ENCODE assay signal across 8 cellular contexts in the genomic region with DNA sequence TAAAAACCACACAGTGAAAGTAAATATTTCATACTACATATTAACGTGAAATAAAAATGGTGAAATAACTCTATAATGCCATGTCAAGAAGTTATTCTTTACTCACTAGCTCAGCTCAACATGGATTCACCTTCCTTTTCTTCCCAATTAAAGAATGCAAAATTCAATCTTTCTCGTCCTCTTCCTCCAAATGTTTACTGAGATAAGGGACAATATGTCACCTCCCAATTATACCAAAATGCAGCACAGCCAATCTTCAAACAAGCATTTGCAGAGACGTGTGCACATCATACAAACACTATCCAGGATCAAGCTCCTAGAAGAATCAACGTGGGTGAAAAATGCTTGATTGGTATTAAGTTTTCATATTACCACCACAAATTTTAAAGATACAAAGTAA. TPM values are rescaled to one million over a fixed set of nuclear protein-coding genes. Genes with fewer than 3 reads are reported as not detected.
DNase-seq lines count a peak whose midpoint lies in the region; ATAC-seq, FAIRE-seq and TF ChIP-seq lines count a peak whose summit lies in the region.

No MANE protein-coding gene starts in this region.

- peaks cover 11 to 86% (median 80%) of the 10 kb centered on the region in 5 donors for H3K4me1 ChIP-seq in subcutaneous abdominal adipose tissue (ENCODE audit: control insufficient read depth in 5 of 5, insufficient read depth in 5 of 5, low read length in 5 of 5)

- no peak for DNase-seq in activated CD8-positive, alpha-beta memory T cell treated with anti-CD3 and anti-CD28 coated beads, Interleukin-2, amount 10 ng/mL, durations not matched to agents 7 days and 5 days
- no peak for DNase-seq in activated CD8-positive, alpha-beta memory T cell treated with anti-CD3 and anti-CD28 coated beads, Interleukin-2, amount 50 U/mL, for 4 hours
- DNase-seq in T-cell (no peak), erythroblast (lab: John Stamatoyannopoulos, UW) (peak; percentile 29 to 48), COLO668 (lab: John Stamatoyannopoulos, UW; ENCODE audit: unreplicated experiment) (no peak), GM12891 (ENCODE audit: insufficient read length, low spot score) (no peak)
- DNase-seq in stimulated activated CD8-positive, alpha-beta memory T cell treated with anti-CD3 and anti-CD28 coated beads, Interleukin-4, amount 100 ng/mL, for 48 hours = no peak

- H3K27ac ChIP-seq in subcutaneous abdominal adipose tissue (ENCODE audit: low read depth, low read length) = peak overlapping the region; percentile 93

- peaks cover 73% of the 10 kb centered on the region for H3K4me1 Mint-ChIP-seq in activated CD8-positive, alpha-beta memory T cell treated with anti-CD3 and anti-CD28 coated beads, Interleukin-2, amount 10 ng/mL, durations not matched to agents 7 days and 5 days
- peaks cover 92 to 96% (median 93%) of the 10 kb centered on the region in 3 donors for H3K4me1 Mint-ChIP-seq in T-cell

- no peaks in the 10 kb centered on the region for H3K9me3 ChIP-seq in subcutaneous abdominal adipose tissue (ENCODE audit: control insufficient read depth in 5 of 5, low read length in 5 of 5)

- no peaks in the 10 kb centered on the region for H3K9me3 Mint-ChIP-seq in activated CD8-positive, alpha-beta memory T cell treated with anti-CD3 and anti-CD28 coated beads, Interleukin-2, amount 10 ng/mL, durations not matched to agents 7 days and 5 days (ENCODE audit: low read depth)
- no peaks in the 10 kb centered on the region for H3K9me3 Mint-ChIP-seq in T-cell

- no peaks in the 10 kb centered on the region for H3K27me3 ChIP-seq in subcutaneous abdominal adipose tissue (ENCODE audit: control insufficient read depth in 5 of 5, insufficient read depth in 4 of 5, low read length in 5 of 5)

- TF ChIP-seq POLR2A in erythroblast (IDR thresholded peaks at IDR 0.05; ENCODE audit: low read length) = peak; percentile 26
- TF ChIP-seq POLR2A in GM12891 (IDR thresholded peaks at IDR 0.05; ENCODE audit: low read depth, low read length) = no peak

- H3K27me3 Mint-ChIP-seq in activated CD8-positive, alpha-beta memory T cell treated with anti-CD3 and anti-CD28 coated beads, Interleukin-2, amount 10 ng/mL, durations not matched to agents 7 days and 5 days = no peaks in the 10 kb centered on the region
- no peaks in the 10 kb centered on the region for H3K27me3 Mint-ChIP-seq in T-cell

- H3K36me3 ChIP-seq in subcutaneous abdominal adipose tissue (ENCODE audit: control insufficient read depth in 5 of 5, insufficient read depth in 5 of 5, low read length in 5 of 5) = no peaks in the 10 kb centered on the region

- CTCF ChIA-PET in activated CD8-positive, alpha-beta memory T cell treated with anti-CD3 and anti-CD28 coated beads, Interleukin-2, amount 10 ng/mL, durations not matched to agents 7 days and 5 days (lab: Charles Lee) = interaction anchor here (0.7 to 2.6 kb wide), 10 partner anchors 9 to 179 kb away, joined by 3 to 12 read pairs (median 3); a partner anchor contains a TSS
- CTCF ChIA-PET in T-cell (lab: Charles Lee) = interaction anchor here (0.5 to 0.6 kb wide), 2 partner anchors 45 to 169 kb away, joined by 3 read pairs; no protein-coding TSS in a partner anchor

- peak overlapping the region in 4 of 5 donors; percentile 5 to 72 (median 49) for H3K9ac ChIP-seq in subcutaneous abdominal adipose tissue (ENCODE audit: low read length in 5 of 5)

- no peak for ATAC-seq in activated CD8-positive, alpha-beta memory T cell treated with anti-CD3 and anti-CD28 coated beads, Interleukin-2, amount 10 ng/mL, durations not matched to agents 7 days and 5 days
- no peak for ATAC-seq in T-cell (replicated peaks in 1 of 4)

- peak overlapping the region; percentile 99 for H3K4me3 Mint-ChIP-seq in activated CD8-positive, alpha-beta memory T cell treated with anti-CD3 and anti-CD28 coated beads, Interleukin-2, amount 10 ng/mL, durations not matched to agents 7 days and 5 days
- peak overlapping the region; percentile 67 to 90 (median 89) for H3K4me3 Mint-ChIP-seq in T-cell

- POLR2A ChIA-PET in T-cell (lab: Charles Lee) = no interaction called here

- FAIRE-seq in GM12891 (lab: Jason Lieb, UNC) = no peak

- H3K36me3 Mint-ChIP-seq in activated CD8-positive, alpha-beta memory T cell treated with anti-CD3 and anti-CD28 coated beads, Interleukin-2, amount 10 ng/mL, durations not matched to agents 7 days and 5 days = peaks cover 60% of the 10 kb centered on the region
- H3K36me3 Mint-ChIP-seq in T-cell = peaks cover 3% of the 10 kb centered on the region

- peak overlapping the region; percentile 98 for H3K27ac Mint-ChIP-seq in activated CD8-positive, alpha-beta memory T cell treated with anti-CD3 and anti-CD28 coated beads, Interleukin-2, amount 10 ng/mL, durations not matched to agents 7 days and 5 days
- peak overlapping the region; percentile 85 to 89 for H3K27ac Mint-ChIP-seq in T-cell

- peak overlapping the region in 2 of 5 donors; percentile 18 to 44 for H3K4me3 ChIP-seq in subcutaneous abdominal adipose tissue (ENCODE audit: low read depth in 1 of 5, low read length in 5 of 5)

TF ChIP-seq in GM12891, 5 proteins besides CTCF, POLR2A, EP300 and RAD21:
- no peak for TF ChIP-seq POLR2AphosphoS5 (IDR thresholded peaks at IDR 0.05; ENCODE audit: low read depth, low read length)
- TF ChIP-seq PAX5 (IDR thresholded peaks at IDR 0.05; ENCODE audit: insufficient read depth, low read length, severe bottlenecking) = no peak
- no peak for TF ChIP-seq SPI1 (IDR thresholded peaks at IDR 0.05; ENCODE audit: low read depth, low read length)
- no peak for TF ChIP-seq TAF1 (IDR thresholded peaks at IDR 0.05; ENCODE audit: low read depth, low read length)
- TF ChIP-seq POU2F2 (IDR thresholded peaks at IDR 0.05; ENCODE audit: low read depth, low read length) = no peak

RNA-seq across cellular contexts. Expression of a gene that starts 7.3 kb away (rescaled TPM):
- total RNA-seq in activated CD8-positive, alpha-beta memory T cell treated with anti-CD3 and anti-CD28 coated beads, Interleukin-2, amount 10 ng/mL, durations not matched to agents 7 days and 5 days = 100 to 1,000 TPM; 401 to 507 TPM
- 100 to 1,000 TPM; 187 to 341 (median 224) TPM for total RNA-seq in T-cell
- polyA plus RNA-seq in GM12891 (2012; ENCODE audit: low read depth, missing spikeins) = 213 TPM

Comparison
In these comparisons a context has a peak if more than half of its experiments do, and no peak if none do; other contexts are left out.
1. DNase-seq: peak in erythroblast (2 of 2); none in activated CD8-positive, alpha-beta memory T cell treated with anti-CD3 and anti-CD28 coated beads, Interleukin-2, amount 10 ng/mL, durations not matched to agents 7 days and 5 days (single experiment), activated CD8-positive, alpha-beta memory T cell treated with anti-CD3 and anti-CD28 coated beads, Interleukin-2, amount 50 U/mL, for 4 hours (single experiment), T-cell (0 of 34), COLO668 (single experiment), stimulated activated CD8-positive, alpha-beta memory T cell treated with anti-CD3 and anti-CD28 coated beads, Interleukin-4, amount 100 ng/mL, for 48 hours (single experiment) and GM12891 (single experiment).